In the genomic region with DNA sequence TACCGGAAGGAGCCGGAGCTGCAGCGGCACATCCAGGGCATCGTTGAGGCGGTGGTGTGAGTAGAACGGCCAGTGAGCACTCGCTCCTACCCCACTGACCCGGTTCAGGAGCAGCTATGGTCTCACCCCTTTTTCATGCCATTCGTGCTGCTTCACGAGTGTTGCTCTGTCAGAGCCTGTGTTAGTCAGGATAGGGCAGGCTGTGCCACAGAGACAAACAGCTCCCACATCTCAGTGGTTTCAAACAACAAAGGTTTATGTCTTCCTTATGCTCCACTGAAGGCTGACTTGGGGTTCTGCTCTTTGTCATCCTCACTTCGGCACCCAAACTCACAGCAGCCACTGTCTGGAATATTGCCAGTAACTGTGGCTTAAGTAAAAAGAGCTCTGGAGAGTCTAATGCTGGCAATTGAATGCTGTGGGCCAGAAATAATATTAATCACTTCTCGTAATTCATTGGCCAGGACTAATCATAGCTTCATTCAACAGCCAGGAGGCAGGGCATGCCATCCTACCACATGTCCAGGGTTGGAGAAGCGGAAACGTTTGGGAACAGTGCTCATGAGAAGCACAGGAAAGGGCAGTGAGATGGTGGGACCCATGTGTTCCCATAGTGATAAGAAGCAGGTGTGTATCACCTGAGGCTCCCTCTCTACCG, we compare ENCODE assay signal across 20 cellular contexts. TPM values are rescaled to one million over a fixed set of nuclear protein-coding genes. Genes with fewer than 3 reads are reported as not detected.
DNase-seq lines count a peak whose midpoint lies in the region; ATAC-seq, FAIRE-seq and TF ChIP-seq lines count a peak whose summit lies in the region.
"Had no signal": no experiment of that assay in that cellular context is flagged by ENCODE, and none has a peak within 500 bp of the region (broad histone marks: within the 10 kb centered on the region; RNA-seq: fewer than 3 reads in every experiment).

No MANE protein-coding gene starts in this region.

- H3K9me1 ChIP-seq in K562 (ENCODE audit: control insufficient read depth, insufficient read depth, low read length) = no peaks in the 10 kb centered on the region

- H3K9ac ChIP-seq in K562 (ENCODE audit: insufficient read depth in 1 of 2, low read depth in 2 of 2, low read length in 2 of 2) = no peak overlapping the region
- H3K9ac ChIP-seq: BLaER1 had no signal

- FAIRE-seq in K562 (lab: Jason Lieb, UNC) = no peak
- FAIRE-seq: H54 had no signal

- BruUV-seq in K562 (replicated peaks; lab: Mats Ljungman, UMichigan) = no TSS peak

- peak; percentile 54 for ATAC-seq in left ventricle myocardium superior
- no peak for ATAC-seq in K562
- no peak for ATAC-seq in gastroesophageal sphincter
- ATAC-seq in effector memory CD8-positive, alpha-beta T cell (replicated peaks) = no peak
- ATAC-seq: Panc1 had no signal

- TF ChIP-seq RAD21 in K562 (CRISPR knock-in tag; conservative IDR thresholded peaks at IDR 0.05 in 1 of 2, IDR thresholded peaks at IDR 0.05 in 1 of 2) = no peak

- H3K27ac ChIP-seq in right atrium auricular region (no peak overlapping the region), K562 (ENCODE audit: extremely low read depth, low read depth, low read length) (no peak overlapping the region), gastroesophageal sphincter (no peak overlapping the region)
- H3K27ac ChIP-seq: BLaER1, SJSA1 had no signal

- WGBS in K562 (ENCODE audit: insufficient coverage, low coverage, missing lambda C conversion rate) = 69% methylated on average over 15 of the region's 15 CpGs
- WGBS in gastroesophageal sphincter (ENCODE audit: low coverage in 1 of 2), 2 donors = 82 to 100% methylated on average over 2 to 6 of the region's 15 CpGs

- no peak overlapping the region for H3K4me3 Mint-ChIP-seq in effector memory CD8-positive, alpha-beta T cell
- H3K4me3 Mint-ChIP-seq: CD4-positive, alpha-beta T cell had no signal

- TF ChIP-seq CTCF in right atrium auricular region (IDR thresholded peaks at IDR 0.05) = no peak
- TF ChIP-seq CTCF in K562 (IDR thresholded peaks at IDR 0.05 in 2 of 3, conservative IDR thresholded peaks at IDR 0.05 in 1 of 3; ENCODE audit: insufficient read depth in 2 of 3, low read depth in 1 of 3, low read length in 3 of 3) = no peak
- no peak for TF ChIP-seq CTCF in gastroesophageal sphincter (IDR thresholded peaks at IDR 0.05)

- no peaks in the 10 kb centered on the region for H3K9me3 Mint-ChIP-seq in effector memory CD8-positive, alpha-beta T cell
- H3K9me3 Mint-ChIP-seq: CD4-positive, alpha-beta T cell had no signal

- CTCF ChIA-PET in K562 (lab: Yijun Ruan, JAX; ENCODE audit: low intra/inter-chr PET ratio) = no interaction called here

- H3K9me3 ChIP-seq in right atrium auricular region (no peaks in the 10 kb centered on the region), K562 (replicated peaks; ENCODE audit: control insufficient read depth, insufficient read depth, low read depth, low read length) (peaks cover 9% of the 10 kb centered on the region), gastroesophageal sphincter (peaks cover 0 to 5% (median 0%) of the 10 kb centered on the region in 3 donors)
- H3K9me3 ChIP-seq: BLaER1, SJSA1 had no signal

- H3K36me3 ChIP-seq in right atrium auricular region (peaks cover 28% of the 10 kb centered on the region), K562 (ENCODE audit: control insufficient read depth, insufficient read depth, low read length) (no peaks in the 10 kb centered on the region), gastroesophageal sphincter (peaks cover 0 to 93% of the 10 kb centered on the region in 2 donors)
- H3K36me3 ChIP-seq: BLaER1, SJSA1 had no signal

- H3K4me2 ChIP-seq in K562 (ENCODE audit: insufficient read depth, low read length) = no peak overlapping the region; the same call in 1 of the 2 replicates
- H3K4me2 ChIP-seq: BLaER1 had no signal

- TF ChIP-seq EP300 in K562 (IDR thresholded peaks at IDR 0.05; ENCODE audit: low read length) = no peak
- no peak for TF ChIP-seq EP300 in gastroesophageal sphincter (IDR thresholded peaks at IDR 0.05)

- H4K20me1 ChIP-seq in K562 (replicated peaks; ENCODE audit: control insufficient read depth, insufficient read depth, low read length) = no peaks in the 10 kb centered on the region
- H4K20me1 ChIP-seq: BLaER1 had no signal

- H3K79me2 ChIP-seq in K562 (ENCODE audit: control insufficient read depth, insufficient read depth, low read length) = no peaks in the 10 kb centered on the region

- H3K4me3 ChIP-seq in right atrium auricular region (no peak overlapping the region), K562 (no peak overlapping the region), gastroesophageal sphincter (no peak overlapping the region)
- H3K4me3 ChIP-seq: BLaER1, SJSA1 had no signal

- no peak for TF ChIP-seq POLR2A in K562 (conservative IDR thresholded peaks at IDR 0.05)
- no peak for TF ChIP-seq POLR2A in gastroesophageal sphincter (IDR thresholded peaks at IDR 0.05)

- H3K4me1 ChIP-seq in right atrium auricular region (peaks cover 0 to 11% of the 10 kb centered on the region in 2 donors), K562 (replicated peaks in 1 of 2; ENCODE audit: control insufficient read depth in 2 of 2, insufficient read depth in 2 of 2, low read length in 2 of 2) (peaks cover 14 to 24% of the 10 kb centered on the region in 2 experiments; a peak in 4 of 5 replicates), gastroesophageal sphincter (peaks cover 0 to 17% (median 0%) of the 10 kb centered on the region in 3 donors)

- DNase-seq in left ventricle myocardium superior (no peak), right atrium auricular region (ENCODE audit: low spot score) (no peak), K562 (ENCODE audit: extremely low read depth in 1 of 4, low spot score in 3 of 4) (no peak), mesenteric fat pad (ENCODE audit: low spot score) (peak; percentile 43), NCI-H1694 treated with DMSO at 0.1 percent for 48 hours (lab: John Stamatoyannopoulos, UW) (no peak)
- no peak for DNase-seq in effector memory CD8-positive, alpha-beta T cell
- DNase-seq: CD4-positive, alpha-beta T cell; COR-L47; DMS79; MM.1S; NCI-H1048; NCI-H1436; NCI-H1930; NCI-H510A treated with DMSO at 0.1 percent for 48 hours; NCI-H748 treated with DMSO at 0.1 percent for 48 hours had no signal

- peak overlapping the region in 1 of 2 donors; percentile 13 for H3K27ac Mint-ChIP-seq in effector memory CD8-positive, alpha-beta T cell
- H3K27ac Mint-ChIP-seq: CD4-positive, alpha-beta T cell had no signal

- H3K27me3 ChIP-seq in right atrium auricular region (no peaks in the 10 kb centered on the region), K562 (ENCODE audit: control insufficient read depth in 2 of 2, insufficient read depth in 2 of 2, low read length in 2 of 2) (no peaks in the 10 kb centered on the region), gastroesophageal sphincter (no peaks in the 10 kb centered on the region)
- H3K27me3 ChIP-seq: BLaER1, SJSA1 had no signal

- peaks cover 6 to 7% of the 10 kb centered on the region in 2 donors for H3K27me3 Mint-ChIP-seq in effector memory CD8-positive, alpha-beta T cell
- H3K27me3 Mint-ChIP-seq: CD4-positive, alpha-beta T cell had no signal

- H2AFZ ChIP-seq in K562 (ENCODE audit: low read depth, low read length) = peak overlapping the region; percentile 21; the same call in 1 of the 2 replicates

- no peaks in the 10 kb centered on the region for H3K36me3 Mint-ChIP-seq in effector memory CD8-positive, alpha-beta T cell (ENCODE audit: insufficient read depth)

- POLR2A ChIA-PET in K562 (lab: Yijun Ruan, JAX) = interaction anchor here (0.7 to 1.9 kb wide), 5 partner anchors 10 to 164 kb away, joined by 3 to 4 read pairs (median 3); no protein-coding TSS in a partner anchor

- intact Hi-C loops in left ventricle myocardium superior (cut with micrococcal nuclease) (no loop called here), K562 (cut with micrococcal nuclease) (no loop called here)

- peaks cover 13 to 17% of the 10 kb centered on the region in 2 donors for H3K4me1 Mint-ChIP-seq in effector memory CD8-positive, alpha-beta T cell (ENCODE audit: low read depth in 2 of 2)

- in situ Hi-C loops in K562 (cut with MboI) = no loop called here

RNA-seq across cellular contexts. Expression of a gene that starts 28.5 kb away (rescaled TPM):
- total RNA-seq in left ventricle myocardium superior (32.8 TPM), right atrium auricular region (10 to 100 TPM; 11.0 to 13.7 TPM), K562 (2014; rRNA removed) (0.05 TPM in 1 of 2 replicates, not detected in the other), K562 (2014; rRNA removed; fragmentation: Illumina TruSeq; extraction: Trizol) (0.04 and 0.06 TPM in 2 replicates), K562 (2015; rRNA removed; fragmentation: Illumina TruSeq; extraction: Trizol) (0.14 TPM in 1 of 2 replicates, not detected in the other), K562 (2021) (0.27 and 0.51 TPM in 2 replicates), mesenteric fat pad (3.9 TPM), gastroesophageal sphincter (10 to 100 TPM; 13.5 to 30.6 (median 20.1) TPM)
- 0.11 TPM in 1 of 2 replicates, not detected in the other for total RNA-seq in K562 (2011; cell fraction: chromatin; rRNA removed; ENCODE audit: low replicate concordance)
- total RNA-seq in K562 (2011; cell fraction: nucleolus; rRNA removed) = not detected in 2 replicates
- total RNA-seq in K562 (2011; cell fraction: nucleoplasm; rRNA removed) = 0.15 TPM in 1 of 2 replicates, not detected in the other
- polyA plus RNA-seq in K562 (2011; rRNA removed) (0.04 TPM in 2 replicates), K562 (2014; fragmentation: Illumina TruSeq; extraction: Trizol) (0.04 TPM in 1 of 2 replicates, not detected in the other), K562 (2014; fragmentation: Nextera tagmentation; extraction: Ambion mirVana) (under 1 TPM; 0.17 to 0.25 TPM), K562 (2014; rRNA removed) (0.01 TPM in 1 of 2 replicates, not detected in the other)
- polyA plus RNA-seq in K562 (2011; cell fraction: cytosol; rRNA removed) = 0.01 TPM in 2 replicates
- polyA plus RNA-seq in K562 (2011; cell fraction: nucleus; rRNA removed) = 0.09 TPM in 1 of 2 replicates, not detected in the other
- 0.05 and 0.21 TPM in 2 replicates for polyA plus RNA-seq in K562 (2012)
- not detected in 2 replicates for polyA minus RNA-seq in K562 (2011; rRNA and poly(A)+ RNA removed)
- polyA minus RNA-seq in K562 (2011; cell fraction: cytosol; rRNA and poly(A)+ RNA removed) = 2.0 TPM in 1 of 2 replicates, not detected in the other
- 0.13 TPM in 1 of 2 replicates, not detected in the other for polyA minus RNA-seq in K562 (2011; cell fraction: nucleus; rRNA and poly(A)+ RNA removed)

RNA-seq across cellular contexts. Expression of a gene that starts 58.5 kb away (rescaled TPM):
- total RNA-seq in left ventricle myocardium superior (214 TPM), right atrium auricular region (100 to 1,000 TPM; 171 to 192 TPM), K562 (2014; rRNA removed) (196 TPM in 2 replicates), K562 (2014; rRNA removed; fragmentation: Illumina TruSeq; extraction: Trizol) (192 and 220 TPM in 2 replicates), K562 (2015; rRNA removed; fragmentation: Illumina TruSeq; extraction: Trizol) (141 and 154 TPM in 2 replicates), K562 (2021) (186 and 196 TPM in 2 replicates), mesenteric fat pad (224 TPM), gastroesophageal sphincter (100 to 1,000 TPM; 264 to 414 (median 344) TPM)
- total RNA-seq in K562 (2011; cell fraction: chromatin; rRNA removed; ENCODE audit: low replicate concordance) = 130 and 191 TPM in 2 replicates
- total RNA-seq in K562 (2011; cell fraction: nucleolus; rRNA removed) = 70.5 and 71.3 TPM in 2 replicates
- 97.4 and 136 TPM in 2 replicates for total RNA-seq in K562 (2011; cell fraction: nucleoplasm; rRNA removed)
- polyA plus RNA-seq in K562 (2011; rRNA removed) (138 and 185 TPM in 2 replicates), K562 (2014; fragmentation: Illumina TruSeq; extraction: Trizol) (120 and 133 TPM in 2 replicates), K562 (2014; fragmentation: Nextera tagmentation; extraction: Ambion mirVana) (10 to 100 TPM; 49.1 to 63.3 TPM), K562 (2014; rRNA removed) (116 and 117 TPM in 2 replicates)
- 64.6 and 80.0 TPM in 2 replicates for polyA plus RNA-seq in K562 (2011; cell fraction: cytosol; rRNA removed)
- polyA plus RNA-seq in K562 (2011; cell fraction: nucleus; rRNA removed) = 60.4 and 64.4 TPM in 2 replicates
- 86.1 and 129 TPM in 2 replicates for polyA plus RNA-seq in K562 (2012)
- polyA minus RNA-seq in K562 (2011; rRNA and poly(A)+ RNA removed) = 262 and 295 TPM in 2 replicates
- polyA minus RNA-seq in K562 (2011; cell fraction: cytosol; rRNA and poly(A)+ RNA removed) = 105 and 106 TPM in 2 replicates
- 88.7 and 149 TPM in 2 replicates for polyA minus RNA-seq in K562 (2011; cell fraction: nucleus; rRNA and poly(A)+ RNA removed)
